ENCODE assay signal across 8 cellular contexts in genomic region chr7:74657692-74658170, GRCh38. TPM values are rescaled to one million over a fixed set of nuclear protein-coding genes. Genes with fewer than 3 reads are reported as not detected.
DNase-seq lines count a peak whose midpoint lies in the region; ATAC-seq and TF ChIP-seq lines count a peak whose summit lies in the region.

GTF2I (plus strand) TSS chr7:74657718; CDS start chr7:74689129, 31,411 bp downstream.

- H3K9me3 ChIP-seq in RWPE2 (ENCODE audit: severe bottlenecking): no peaks in the 10 kb centered on the region
- H3K9me3 ChIP-seq in colonic mucosa: no peaks in the 10 kb centered on the region

- DNase-seq in NCI-H1436 (lab: John Stamatoyannopoulos, UW) (peak; percentile 34), NCI-H1436 treated with DMSO at 0.1 percent for 48 hours (lab: John Stamatoyannopoulos, UW) (no peak), RWPE2 (ENCODE audit: low spot score) (no peak), colonic mucosa (peak; percentile 45), lung microvascular endothelial cell (ENCODE audit: low read depth in 2 of 2) (no peak), substantia nigra (lab: John Stamatoyannopoulos, UW) (peak in 11 of 49 donors; percentile 51 to 77 (median 66)), GOT3 (lab: John Stamatoyannopoulos, UW) (no peak)

- H3K27me3 ChIP-seq in RWPE2 (ENCODE audit: insufficient read depth, poor library complexity, severe bottlenecking): no peaks in the 10 kb centered on the region
- no peaks in the 10 kb centered on the region for H3K27me3 ChIP-seq in colonic mucosa

- peak within 1 kb of the TSS; percentile 97 for H3K27ac ChIP-seq in RWPE2 (ENCODE audit: poor library complexity, severe bottlenecking)
- H3K27ac ChIP-seq in colonic mucosa: peak within 1 kb of the TSS; percentile 98
- H3K27ac ChIP-seq in substantia nigra (ENCODE audit: low read depth, low read length, poor library complexity, severe bottlenecking): peak within 1 kb of the TSS; percentile 99

- intact Hi-C loops in colonic mucosa (cut with DNase I): no loop called here

- H3K9ac ChIP-seq in colonic mucosa (ENCODE audit: low read depth in 2 of 2, low read length in 2 of 2): peak within 1 kb of the TSS; percentile 85 to 98

- H3K4me3 ChIP-seq in RWPE2 (ENCODE audit: severe bottlenecking) (peak within 1 kb of the TSS; percentile 85), colonic mucosa (peak within 1 kb of the TSS; percentile 99)

- no peak for TF ChIP-seq CTCF in RWPE2 (IDR thresholded peaks at IDR 0.05; ENCODE audit: poor library complexity, severe bottlenecking)
- TF ChIP-seq CTCF in colonic mucosa (IDR thresholded peaks at IDR 0.05): no peak

- peak; percentile 26 for ATAC-seq in HG02798 (IDR thresholded peaks at IDR 0.05; ENCODE audit: poor library complexity, unreplicated experiment)
- no peak for ATAC-seq in RWPE2 (ENCODE audit: low read depth)

- H3K36me3 ChIP-seq in RWPE2 (ENCODE audit: low read depth): peaks cover 14% of the 10 kb centered on the region
- no peaks in the 10 kb centered on the region for H3K36me3 ChIP-seq in colonic mucosa

- H3K4me1 ChIP-seq in RWPE2 (ENCODE audit: insufficient read depth, poor library complexity, severe bottlenecking) (peaks cover 27% of the 10 kb centered on the region), colonic mucosa (peaks cover 10% of the 10 kb centered on the region)

RNA-seq across cellular contexts. Expression of gene GTF2I, which starts in this region (rescaled TPM):
- total RNA-seq in colonic mucosa (100 to 1,000 TPM; 123 to 148 TPM), lung microvascular endothelial cell (71.0 and 107 TPM in 2 replicates)

Comparison
In these comparisons a context has a peak if more than half of its experiments do, and no peak if none do; other contexts are left out.
1. DNase-seq: peak in NCI-H1436 (single experiment) and colonic mucosa (single experiment); none in NCI-H1436 treated with DMSO at 0.1 percent for 48 hours (single experiment), RWPE2 (single experiment), lung microvascular endothelial cell (0 of 2) and GOT3 (single experiment).
2. Peak in every context shown above with its lines, with median percentiles within 50 percentile points of each other: H3K27ac ChIP-seq.